20 cellular contexts compared by ENCODE assay signal in genomic region chr6:84811351-84811750, GRCh38. TPM values are rescaled to one million over a fixed set of nuclear protein-coding genes. Genes with fewer than 3 reads are reported as not detected.
DNase-seq lines count a peak whose midpoint lies in the region; ATAC-seq, FAIRE-seq and TF ChIP-seq lines count a peak whose summit lies in the region.
"Had no signal": no experiment of that assay in that cellular context is flagged by ENCODE, and none has a peak within 500 bp of the region (broad histone marks: within the 10 kb centered on the region; RNA-seq: fewer than 3 reads in every experiment).

No MANE protein-coding gene starts in this region.

- no peak overlapping the region for H3K9ac ChIP-seq in mammary epithelial cell (ENCODE audit: insufficient read depth, low read length)

- H3K9me3 Mint-ChIP-seq in MCF 10A (ENCODE audit: unreplicated experiment), result no peaks in the 10 kb centered on the region
- H3K9me3 Mint-ChIP-seq: H9 had no signal

- H3K27me3 Mint-ChIP-seq in MCF 10A (ENCODE audit: insufficient read depth, unreplicated experiment), result no peaks in the 10 kb centered on the region
- H3K27me3 Mint-ChIP-seq: CD4-positive, alpha-beta T cell had no signal

- intact Hi-C loops in mammary epithelial cell (cut with micrococcal nuclease), result no loop called here
- intact Hi-C loops in MCF 10A (cut with micrococcal nuclease), result no loop called here

- H3K27ac ChIP-seq in mammary epithelial cell (ENCODE audit: insufficient read depth, low read depth, low read length) (no peak overlapping the region), RWPE2 (ENCODE audit: poor library complexity, severe bottlenecking) (no peak overlapping the region), right atrium auricular region (no peak overlapping the region)
- H3K27ac ChIP-seq: 22Rv1, A549, C4-2B had no signal

- H3K4me1 ChIP-seq in mammary epithelial cell (ENCODE audit: insufficient read depth, low read length) (peaks cover 6% of the 10 kb centered on the region), RWPE2 (ENCODE audit: insufficient read depth, poor library complexity, severe bottlenecking) (peaks cover 10% of the 10 kb centered on the region), right atrium auricular region (no peaks in the 10 kb centered on the region)
- H3K4me1 ChIP-seq: A549, Caco-2 had no signal

- no peak overlapping the region for H3K4me3 Mint-ChIP-seq in MCF 10A (ENCODE audit: unreplicated experiment)
- H3K4me3 Mint-ChIP-seq: CD4-positive, alpha-beta T cell; H9 had no signal

- H3K36me3 ChIP-seq in mammary epithelial cell (ENCODE audit: insufficient read depth, low read length) (no peaks in the 10 kb centered on the region), RWPE2 (ENCODE audit: low read depth) (no peaks in the 10 kb centered on the region), right atrium auricular region (no peaks in the 10 kb centered on the region)

- no peak overlapping the region for H2AFZ ChIP-seq in mammary epithelial cell (ENCODE audit: low read depth, low read length)

- CTCF ChIA-PET in mammary epithelial cell (lab: Charles Lee; ENCODE audit: low non-redundant PET) (no interaction called here), MCF 10A (lab: Yijun Ruan, JAX) (no interaction called here)

- no peak overlapping the region for H3K4me2 ChIP-seq in mammary epithelial cell (ENCODE audit: insufficient read depth, low read depth, low read length)
- H3K4me2 ChIP-seq: A549 had no signal

- no peaks in the 10 kb centered on the region for H3K79me2 ChIP-seq in mammary epithelial cell (ENCODE audit: insufficient read depth, low read length)

- no peaks in the 10 kb centered on the region for H3K9me3 ChIP-seq in mammary epithelial cell (replicated peaks; ENCODE audit: insufficient read depth, low read length)
- H3K9me3 ChIP-seq in RWPE2 (ENCODE audit: severe bottlenecking), result no peaks in the 10 kb centered on the region
- no peaks in the 10 kb centered on the region for H3K9me3 ChIP-seq in right atrium auricular region
- H3K9me3 ChIP-seq: A549, Caco-2 had no signal

- H3K27ac Mint-ChIP-seq in MCF 10A (ENCODE audit: low read depth, unreplicated experiment), result no peak overlapping the region
- H3K27ac Mint-ChIP-seq: CD4-positive, alpha-beta T cell; H9 had no signal

- H3K27me3 ChIP-seq in mammary epithelial cell (ENCODE audit: insufficient read depth, low read length), result no peaks in the 10 kb centered on the region
- no peaks in the 10 kb centered on the region for H3K27me3 ChIP-seq in RWPE2 (ENCODE audit: insufficient read depth, poor library complexity, severe bottlenecking)
- no peaks in the 10 kb centered on the region for H3K27me3 ChIP-seq in right atrium auricular region

- DNase-seq in mammary epithelial cell (peak; percentile 52), MCF 10A (ENCODE audit: unreplicated experiment) (no peak), RWPE2 (ENCODE audit: low spot score) (no peak), epithelial cell of esophagus (ENCODE audit: low read depth) (peak; percentile 42), G401 (ENCODE audit: low spot score) (no peak), GM12892 (ENCODE audit: insufficient read length) (no peak), right atrium auricular region (ENCODE audit: low spot score) (no peak)
- DNase-seq in stimulated activated CD4-positive, alpha-beta T cell treated with anti-CD3 and anti-CD28 coated beads, Interleukin-12 subunit alpha, Interleukin-12 subunit beta, amount 100 ng/mL, for 4 hours, result no peak
- DNase-seq: AML-193; Caco-2; CD4-positive, alpha-beta T cell; DMS79; GF-D8; GOT3; H9 had no signal

- POLR2A ChIA-PET in MCF 10A (lab: Yijun Ruan, JAX), result interaction anchor here (1.0 kb wide), 1 partner anchor 9 kb away, joined by 3 read pairs; no protein-coding TSS in a partner anchor

- no TSS peak for BruUV-seq in mammary epithelial cell (replicated peaks; lab: Mats Ljungman, UMichigan)
- BruUV-seq in MCF 10A (replicated peaks; lab: Mats Ljungman, UMichigan), result no TSS peak

- no peaks in the 10 kb centered on the region for H4K20me1 ChIP-seq in mammary epithelial cell (ENCODE audit: insufficient read depth, low read length)

- ATAC-seq in RWPE2 (ENCODE audit: low read depth), result peak; percentile 80
- ATAC-seq: A549, GM12878 had no signal

- TF ChIP-seq CTCF in mammary epithelial cell (conservative IDR thresholded peaks at IDR 0.05 in 1 of 2, IDR thresholded peaks at IDR 0.05 in 1 of 2; ENCODE audit: extremely low read depth in 1 of 2, insufficient read depth in 1 of 2, low read depth in 1 of 2, low read length in 2 of 2), result no peak
- no peak for TF ChIP-seq CTCF in MCF 10A (IDR thresholded peaks at IDR 0.05; ENCODE audit: unreplicated experiment)
- TF ChIP-seq CTCF in RWPE2 (IDR thresholded peaks at IDR 0.05; ENCODE audit: poor library complexity, severe bottlenecking), result no peak
- TF ChIP-seq CTCF in epithelial cell of esophagus (IDR thresholded peaks at IDR 0.05; ENCODE audit: insufficient read depth, low read depth, low read length, missing control alignments), result no peak
- no peak for TF ChIP-seq CTCF in right atrium auricular region (IDR thresholded peaks at IDR 0.05)

- H3K4me3 ChIP-seq in mammary epithelial cell (replicated peaks in 1 of 3; ENCODE audit: insufficient read depth in 1 of 3, low read depth in 2 of 3, low read length in 3 of 3), result no peak overlapping the region
- H3K4me3 ChIP-seq in RWPE2 (ENCODE audit: severe bottlenecking), result no peak overlapping the region
- H3K4me3 ChIP-seq in epithelial cell of esophagus (ENCODE audit: low read length), result no peak overlapping the region
- H3K4me3 ChIP-seq in right atrium auricular region, result no peak overlapping the region
- H3K4me3 ChIP-seq: A549, GM12878 had no signal

- in situ Hi-C loops in mammary epithelial cell (cut with MboI; ENCODE audit: low sequenced_read_pairs in 2 of 2), result no loop called here
- in situ Hi-C loops in G401 (cut with HindIII; ENCODE audit: low sequenced_read_pairs), result no loop called here

- peaks cover 20% of the 10 kb centered on the region for H3K4me1 Mint-ChIP-seq in MCF 10A (ENCODE audit: insufficient read depth, unreplicated experiment)

- FAIRE-seq in GM12892 (lab: Jason Lieb, UNC), result no peak
- FAIRE-seq: A549, D721Med, GM12878 had no signal

- H3K36me3 Mint-ChIP-seq in MCF 10A (ENCODE audit: insufficient read depth, unreplicated experiment), result no peaks in the 10 kb centered on the region

- TF ChIP-seq POLR2A in GM12892 (IDR thresholded peaks at IDR 0.05; ENCODE audit: low read depth, low read length), result no peak

- dilution Hi-C loops in mammary epithelial cell (cut with HindIII; ENCODE audit: low sequenced_read_pairs), result no loop called here

RNA-seq across cellular contexts. Expression of gene TBX18, which starts 47.0 kb away (rescaled TPM):
- total RNA-seq in mammary epithelial cell (not detected), MCF 10A (2022) (0.39 and 0.42 TPM in 2 replicates), right atrium auricular region (10 to 100 TPM in 1 of 2 donors, 1 to 10 TPM in 1; 8.2 to 13.1 TPM)
- polyA plus RNA-seq in mammary epithelial cell, result 0.06 TPM
- 1.8 TPM for polyA minus RNA-seq in mammary epithelial cell
- total RNA-seq in G401 (2014; rRNA removed; shearing (Covaris generic)), result not detected in 2 replicates
- not detected for polyA plus RNA-seq in GM12892 (2012; ENCODE audit: missing spikeins)
- total RNA-seq: Caco-2; CD4-positive, alpha-beta T cell; H9 had no signal

Comparison
In these comparisons a context has a peak if more than half of its experiments do, and no peak if none do; other contexts are left out.
1. DNase-seq: peak in mammary epithelial cell (single experiment) and epithelial cell of esophagus (single experiment); none in MCF 10A (single experiment), RWPE2 (single experiment), G401 (single experiment), GM12892 (single experiment), stimulated activated CD4-positive, alpha-beta T cell treated with anti-CD3 and anti-CD28 coated beads, Interleukin-12 subunit alpha, Interleukin-12 subunit beta, amount 100 ng/mL, for 4 hours (single experiment) and right atrium auricular region (single experiment).